In the genomic region with DNA sequence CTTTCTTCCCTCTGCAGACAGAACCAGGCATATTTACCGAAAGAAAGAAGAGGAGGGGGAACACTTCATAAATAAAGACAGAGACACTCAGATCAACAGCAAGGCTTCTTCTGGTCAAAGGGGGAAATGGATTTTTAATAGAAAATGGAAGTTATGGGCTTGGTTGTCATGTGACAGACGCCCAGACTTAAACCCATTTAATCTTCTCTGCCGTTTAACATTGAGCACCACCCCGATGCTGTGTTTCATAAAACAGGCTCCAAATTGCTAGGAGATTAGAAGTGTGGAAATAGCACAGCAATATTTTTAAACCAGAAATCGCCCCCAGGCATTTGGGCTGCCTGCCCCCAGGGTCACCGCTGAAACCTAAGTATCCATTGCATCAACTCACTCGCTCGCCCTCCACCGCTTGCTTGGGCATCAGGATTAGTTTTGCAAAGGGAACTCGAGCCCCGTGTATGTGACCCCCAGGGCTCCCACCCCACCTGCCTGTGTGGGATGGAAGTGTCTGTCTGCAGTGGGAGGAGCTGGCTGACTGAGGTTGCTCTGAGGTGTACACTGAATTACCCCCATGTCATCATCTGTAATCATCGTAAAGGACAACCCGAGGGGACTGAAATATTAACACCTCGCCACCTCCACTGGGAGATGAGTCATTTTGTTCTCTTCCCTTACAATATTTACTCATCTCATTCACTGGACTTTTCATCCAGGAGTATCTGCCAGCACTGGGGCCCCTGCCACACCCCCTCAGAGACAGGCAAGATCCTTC, we compare ENCODE assay signal across 25 cellular contexts. TPM values are rescaled to one million over a fixed set of nuclear protein-coding genes. Genes with fewer than 3 reads are reported as not detected.
DNase-seq lines count a peak whose midpoint lies in the region; ATAC-seq, FAIRE-seq and TF ChIP-seq lines count a peak whose summit lies in the region.
"Had no signal": no experiment of that assay in that cellular context is flagged by ENCODE, and none has a peak within 500 bp of the region (broad histone marks: within the 10 kb centered on the region; RNA-seq: fewer than 3 reads in every experiment).

No MANE protein-coding gene starts in this region.

- H3K4me1 Mint-ChIP-seq in type B pancreatic cell (ENCODE audit: unreplicated experiment), result peaks cover 18% of the 10 kb centered on the region
- H3K4me1 Mint-ChIP-seq: CD14-positive monocyte had no signal

- no peak overlapping the region for H3K4me2 ChIP-seq in GM12878 (ENCODE audit: control insufficient read depth, insufficient read depth)
- H3K4me2 ChIP-seq: neural progenitor cell had no signal

- TF ChIP-seq CTCF in GM12878 (IDR thresholded peaks at IDR 0.05 in 2 of 3, conservative IDR thresholded peaks at IDR 0.05 in 1 of 3; ENCODE audit: control insufficient read depth in 2 of 3, extremely low read depth in 1 of 3, insufficient read depth in 1 of 3, low read depth in 3 of 3, low read length in 3 of 3), result no peak
- no peak for TF ChIP-seq CTCF in type B pancreatic cell (conservative IDR thresholded peaks at IDR 0.05)
- TF ChIP-seq CTCF in prostate gland (IDR thresholded peaks at IDR 0.05), result no peak

- peak overlapping the region; percentile 28 for H3K4me3 Mint-ChIP-seq in type B pancreatic cell
- H3K4me3 Mint-ChIP-seq: neural progenitor cell had no signal

- RAD21 ChIA-PET in GM12878 (lab: Charles Lee; ENCODE audit: unreplicated experiment), result interaction anchor here (1.2 kb wide), 1 partner anchor 360 kb away, joined by 3 read pairs; no protein-coding TSS in a partner anchor

- H3K4me1 ChIP-seq in GM12878 (ENCODE audit: control insufficient read depth, insufficient read depth, low read length), result no peaks in the 10 kb centered on the region
- no peaks in the 10 kb centered on the region for H3K4me1 ChIP-seq in prostate gland (replicated peaks)
- H3K4me1 ChIP-seq: gastroesophageal sphincter had no signal

- H3K27ac Mint-ChIP-seq in type B pancreatic cell, result no peak overlapping the region
- H3K27ac Mint-ChIP-seq: H9, neural progenitor cell had no signal

- H3K9me3 ChIP-seq in GM12878 (replicated peaks; ENCODE audit: control insufficient read depth, insufficient read depth, low read length), result no peaks in the 10 kb centered on the region
- H3K9me3 ChIP-seq in prostate gland, result no peaks in the 10 kb centered on the region
- H3K9me3 ChIP-seq: gastroesophageal sphincter had no signal

- H3K4me3 ChIP-seq in GM12878, result no peak overlapping the region
- no peak overlapping the region for H3K4me3 ChIP-seq in prostate gland
- H3K4me3 ChIP-seq: gastroesophageal sphincter, neural progenitor cell had no signal

- H3K36me3 ChIP-seq in GM12878 (ENCODE audit: control insufficient read depth in 2 of 2, insufficient read depth in 2 of 2, low read length in 1 of 2) (no peaks in the 10 kb centered on the region), prostate gland (no peaks in the 10 kb centered on the region)
- H3K36me3 ChIP-seq: gastroesophageal sphincter, neural progenitor cell had no signal

- SMC1A ChIA-PET in GM12878 (lab: Charles Lee; ENCODE audit: uncharacterized antibody, unreplicated experiment), result interaction anchor here (1.1 kb wide), 1 partner anchor 330 kb away, joined by 3 read pairs; no protein-coding TSS in a partner anchor

- H3K9me3 Mint-ChIP-seq in type B pancreatic cell, result no peaks in the 10 kb centered on the region
- H3K9me3 Mint-ChIP-seq: H9, neural progenitor cell had no signal

- no peak for TF ChIP-seq RAD21 in GM12878 (IDR thresholded peaks at IDR 0.05; ENCODE audit: insufficient read depth, low read depth, low read length)

- TF ChIP-seq POLR2A in GM12878 (IDR thresholded peaks at IDR 0.05; ENCODE audit: low read depth, low read length), result no peak
- no peak for TF ChIP-seq POLR2A in prostate gland (IDR thresholded peaks at IDR 0.05)

- POLR2A ChIA-PET in GM12878 (lab: Charles Lee), result no interaction called here

- no peaks in the 10 kb centered on the region for H4K20me1 ChIP-seq in GM12878 (ENCODE audit: control insufficient read depth, insufficient read depth)

- no peak overlapping the region for H2AFZ ChIP-seq in GM12878 (ENCODE audit: control insufficient read depth, low read depth, low read length)
- H2AFZ ChIP-seq: neural progenitor cell had no signal

- H3K27me3 ChIP-seq in GM12878 (replicated peaks in 1 of 2; ENCODE audit: control insufficient read depth in 2 of 2, insufficient read depth in 2 of 2, low read length in 1 of 2) (peaks cover 11 to 15% of the 10 kb centered on the region in 2 experiments; a peak in 3 of 4 replicates), prostate gland (replicated peaks; ENCODE audit: insufficient read depth) (no peaks in the 10 kb centered on the region)
- H3K27me3 ChIP-seq: neural progenitor cell had no signal

- BruUV-seq in GM12878 (replicated peaks; lab: Mats Ljungman, UMichigan), result no TSS peak

- 21% methylated on average over 13 of the region's 14 CpGs for WGBS in GM12878 (ENCODE audit: insufficient coverage, insufficient replicate concordance, low lambda C conversion rate, missing lambda C conversion rate)
- 49% methylated on average over 14 of the region's 14 CpGs for WGBS in prostate gland

- H3K9ac ChIP-seq in GM12878 (ENCODE audit: control insufficient read depth, insufficient read depth, low read length), result no peak overlapping the region
- H3K9ac ChIP-seq: neural progenitor cell had no signal

- DNase-seq in NCI-H748 (lab: John Stamatoyannopoulos, UW; ENCODE audit: unreplicated experiment), result peak; percentile 36
- no peak for DNase-seq in NCI-H748 treated with DMSO at 0.1 percent for 48 hours (lab: John Stamatoyannopoulos, UW)
- peak; percentile 40 for DNase-seq in NCI-H2196 (lab: John Stamatoyannopoulos, UW; ENCODE audit: unreplicated experiment)
- DNase-seq in GM12878 (ENCODE audit: low read depth, low spot score), result no peak
- no peak for DNase-seq in type B pancreatic cell (ENCODE audit: extremely low spot score, unreplicated experiment)
- DNase-seq in prostate gland (ENCODE audit: low spot score), result no peak
- DNase-seq in stimulated activated CD4-positive, alpha-beta T cell treated with anti-CD3 and anti-CD28 coated beads, Interleukin-4, amount 100 ng/mL, for 24 hours, result no peak
- DNase-seq in islet precursor cell, result no peak
- DNase-seq: activated gamma-delta T cell treated with Interleukin-2 at 50 U/mL for 16 hours; amniotic stem cell; central memory CD4-positive, alpha-beta T cell; erythroblast; H9; left cardiac atrium; midbrain; NCI-H2081 treated with DMSO at 0.1 percent for 48 hours; Right ventricle myocardium superior; stimulated activated CD8-positive, alpha-beta memory T cell treated with anti-CD3 and anti-CD28 coated beads, Interleukin-4, amount 100 ng/mL, for 48 hours had no signal

- no peaks in the 10 kb centered on the region for H3K36me3 Mint-ChIP-seq in type B pancreatic cell
- H3K36me3 Mint-ChIP-seq: CD14-positive monocyte, neural progenitor cell had no signal

- in situ Hi-C loops in GM12878 (cut with MboI), result no loop called here

- H3K27me3 Mint-ChIP-seq in type B pancreatic cell, result peaks cover 73% of the 10 kb centered on the region

- CTCF ChIA-PET in GM12878 (lab: Yijun Ruan, JAX), result interaction anchor here (0.6 to 1.7 kb wide), 2 partner anchors 21 to 321 kb away, joined by 3 to 5 read pairs; no protein-coding TSS in a partner anchor

- TF ChIP-seq EP300 in GM12878 (IDR thresholded peaks at IDR 0.05; ENCODE audit: borderline replicate concordance in 1 of 2, control insufficient read depth in 1 of 2, low read depth in 2 of 2, low read length in 2 of 2), result no peak

- FAIRE-seq in GM12878 (lab: Jason Lieb, UNC), result no peak
- FAIRE-seq: urothelium cell line had no signal

- H3K79me2 ChIP-seq in GM12878 (ENCODE audit: control insufficient read depth, insufficient read depth, low read length), result no peaks in the 10 kb centered on the region

- ATAC-seq in GM12878, result peak; percentile 32; the same call in 2 of the 3 replicates
- ATAC-seq: gastroesophageal sphincter, left cardiac atrium had no signal

- intact Hi-C loops in GM12878 (cut with micrococcal nuclease; ENCODE audit: unreplicated experiment), result no loop called here
- intact Hi-C loops in prostate gland (cut with DNase I), result no loop called here

- H3K27ac ChIP-seq in GM12878 (ENCODE audit: control insufficient read depth, insufficient read depth), result no peak overlapping the region
- no peak overlapping the region for H3K27ac ChIP-seq in prostate gland
- H3K27ac ChIP-seq: gastroesophageal sphincter, neural progenitor cell, VCaP had no signal

RNA-seq across cellular contexts. Expression of a gene that starts 10.7 kb away (rescaled TPM):
- 0.48 and 1.6 TPM in 2 replicates for total RNA-seq in GM12878 (2013; cell fraction: nucleolus; rRNA removed)
- total RNA-seq in GM12878 (2014; rRNA removed) (0.06 and 0.11 TPM in 2 replicates), GM12878 (2014; rRNA removed; fragmentation: Illumina TruSeq; extraction: Trizol) (0.05 and 0.09 TPM in 2 replicates), GM12878 (2021) (0.13 TPM in 2 replicates), type B pancreatic cell (ENCODE audit: low replicate concordance) (5.8 and 9.8 TPM in 2 replicates), prostate gland (1 to 10 TPM in 1 of 2 donors, under 1 TPM in 1; 0.14 to 2.8 TPM)
- polyA plus RNA-seq in GM12878 (2011; ENCODE audit: low read depth), result 0.03 TPM
- polyA plus RNA-seq in GM12878 (2011; rRNA removed) (0.18 and 0.20 TPM in 2 replicates), GM12878 (2014; fragmentation: Illumina TruSeq; extraction: Trizol) (0.06 and 0.11 TPM in 2 replicates), GM12878 (2014; fragmentation: Nextera tagmentation; extraction: Ambion mirVana) (under 1 TPM in 1 of 2 experiments, not detected in 1; 0.03 TPM), GM12878 (2014; rRNA removed) (0.06 and 0.10 TPM in 2 replicates), GM12878 (2016; fragmentation: Nextera tagmentation; extraction: Ambion mirVana) (under 1 TPM; 0.03 TPM)
- 0.39 and 0.47 TPM in 2 replicates for polyA plus RNA-seq in GM12878 (2011; cell fraction: cytosol; rRNA removed)
- polyA plus RNA-seq in GM12878 (2011; cell fraction: nucleus; rRNA removed), result 1.5 TPM in 2 replicates
- 0.15 and 0.39 TPM in 2 replicates for polyA plus RNA-seq in GM12878 (2012)
- polyA minus RNA-seq in GM12878 (2011; rRNA and poly(A)+ RNA removed), result 0.26 and 0.80 TPM in 2 replicates
- 0.27 TPM in 1 of 2 replicates, not detected in the other for polyA minus RNA-seq in GM12878 (2011; cell fraction: cytosol; rRNA and poly(A)+ RNA removed)
- 2.3 and 3.7 TPM in 2 replicates for polyA minus RNA-seq in GM12878 (2011; cell fraction: nucleus; rRNA and poly(A)+ RNA removed)
- total RNA-seq: pulmonary artery endothelial cell had no signal
- polyA plus RNA-seq: AG04450, CD14-positive monocyte had no signal

RNA-seq across cellular contexts. Expression of a gene that starts 38.3 kb away (rescaled TPM):
- total RNA-seq in GM12878 (2013; cell fraction: nucleolus; rRNA removed), result 0.56 and 0.64 TPM in 2 replicates
- total RNA-seq in GM12878 (2014; rRNA removed) (3.6 and 3.8 TPM in 2 replicates), GM12878 (2014; rRNA removed; fragmentation: Illumina TruSeq; extraction: Trizol) (1.2 and 1.5 TPM in 2 replicates), GM12878 (2021) (1.8 and 2.0 TPM in 2 replicates), type B pancreatic cell (ENCODE audit: low replicate concordance) (40.8 and 57.5 TPM in 2 replicates), prostate gland (1 to 10 TPM in 1 of 2 donors, under 1 TPM in 1; 0.87 to 1.8 TPM)
- 3.6 TPM for polyA plus RNA-seq in GM12878 (2011; ENCODE audit: low read depth)
- polyA plus RNA-seq in GM12878 (2011; rRNA removed) (3.2 and 4.5 TPM in 2 replicates), GM12878 (2014; fragmentation: Illumina TruSeq; extraction: Trizol) (1.9 TPM in 1 of 2 replicates, not detected in the other), GM12878 (2014; fragmentation: Nextera tagmentation; extraction: Ambion mirVana) (1 to 10 TPM; 1.6 to 1.9 TPM), GM12878 (2014; rRNA removed) (2.0 and 2.9 TPM in 2 replicates), GM12878 (2016; fragmentation: Nextera tagmentation; extraction: Ambion mirVana) (1 to 10 TPM; 3.3 to 4.1 TPM)
- 9.8 TPM in 2 replicates for polyA plus RNA-seq in GM12878 (2011; cell fraction: cytosol; rRNA removed)
- 2.4 and 8.4 TPM in 2 replicates for polyA plus RNA-seq in GM12878 (2011; cell fraction: nucleus; rRNA removed)
- 4.5 and 6.7 TPM in 2 replicates for polyA plus RNA-seq in GM12878 (2012)
- 2.9 and 5.7 TPM in 2 replicates for polyA minus RNA-seq in GM12878 (2011; rRNA and poly(A)+ RNA removed)
- not detected in 2 replicates for polyA minus RNA-seq in GM12878 (2011; cell fraction: cytosol; rRNA and poly(A)+ RNA removed)
- polyA minus RNA-seq in GM12878 (2011; cell fraction: nucleus; rRNA and poly(A)+ RNA removed), result 1.5 and 1.9 TPM in 2 replicates
- polyA plus RNA-seq: AG04450 had no signal

Comparison
In these comparisons a context has a peak if more than half of its experiments do, and no peak if none do; other contexts are left out.
1. DNase-seq: peak in NCI-H748 (single experiment) and NCI-H2196 (single experiment); none in NCI-H748 treated with DMSO at 0.1 percent for 48 hours (single experiment), GM12878 (single experiment), type B pancreatic cell (single experiment), prostate gland (single experiment), stimulated activated CD4-positive, alpha-beta T cell treated with anti-CD3 and anti-CD28 coated beads, Interleukin-4, amount 100 ng/mL, for 24 hours (single experiment) and islet precursor cell (single experiment).